Comparison of ENCODE assay signal across 8 cellular contexts in genomic region chr14:105525861-105526780, GRCh38. TPM values are rescaled to one million over a fixed set of nuclear protein-coding genes. Genes with fewer than 3 reads are reported as not detected.
A peak's percentile ranks its signal among the peaks of the same experiment; 100 is the strongest.
DNase-seq lines count a peak whose midpoint lies in the region; ATAC-seq, FAIRE-seq and TF ChIP-seq lines count a peak whose summit lies in the region.

TSS of gene TMEM121 (plus strand) at chr14:105526583. CDS start at chr14:105528835, 2,252 bp downstream.

- no peaks in the 10 kb centered on the region; the same call in 1 of the 2 replicates for H3K27me3 ChIP-seq in OCI-LY1 (ENCODE audit: insufficient read depth, low read length)
- peaks cover 0 to 3% of the 10 kb centered on the region in 2 donors for H3K27me3 ChIP-seq in breast epithelium
- peaks cover 49% of the 10 kb centered on the region for H3K27me3 ChIP-seq in keratinocyte (ENCODE audit: control insufficient read depth, extremely low read depth, insufficient read depth, low read length)

- peak within 1 kb of the TSS; percentile 95 for H3K4me2 ChIP-seq in OCI-LY1 (ENCODE audit: low read length)
- H3K4me2 ChIP-seq in keratinocyte (ENCODE audit: control insufficient read depth, extremely low read depth, insufficient read depth, low read depth, low read length), result peak within 1 kb of the TSS; percentile 51

- intact Hi-C loops in breast epithelium (cut with DNase I; ENCODE audit: low total_unique reads), result no loop called here

- H3K36me3 ChIP-seq in OCI-LY1 (ENCODE audit: insufficient read depth, low read length) (no peaks in the 10 kb centered on the region), breast epithelium (no peaks in the 10 kb centered on the region), keratinocyte (ENCODE audit: control insufficient read depth in 2 of 2, extremely low read depth in 1 of 2, insufficient read depth in 2 of 2, low read length in 2 of 2) (no peaks in the 10 kb centered on the region)

- no peak for TF ChIP-seq POLR2A in breast epithelium (IDR thresholded peaks at IDR 0.05)

- H3K9me3 ChIP-seq in OCI-LY1 (ENCODE audit: low read length), result no peaks in the 10 kb centered on the region
- no peaks in the 10 kb centered on the region for H3K9me3 ChIP-seq in breast epithelium
- no peaks in the 10 kb centered on the region for H3K9me3 ChIP-seq in keratinocyte (ENCODE audit: control insufficient read depth, low read depth, low read length)

- H3K4me1 ChIP-seq in OCI-LY1 (ENCODE audit: insufficient read depth, low read length, severe bottlenecking), result peaks cover 32% of the 10 kb centered on the region
- peaks cover 4 to 24% of the 10 kb centered on the region in 2 donors for H3K4me1 ChIP-seq in breast epithelium
- H3K4me1 ChIP-seq in keratinocyte (ENCODE audit: control insufficient read depth, extremely low read depth, insufficient read depth, low read length), result peaks cover 7% of the 10 kb centered on the region

- dilution Hi-C loops in keratinocyte (cut with MboI; ENCODE audit: extremely low pct_ligation_motif_present, low sequenced_read_pairs), result no loop called here

- peak within 1 kb of the TSS; percentile 29; the same call in 1 of the 2 replicates for H3K9ac ChIP-seq in OCI-LY1 (ENCODE audit: low read length)
- H3K9ac ChIP-seq in keratinocyte (ENCODE audit: control insufficient read depth, extremely low read depth, insufficient read depth, low read length), result no peak within 1 kb of the TSS

- H3K4me3 ChIP-seq in OCI-LY1 (ENCODE audit: low read depth, low read length, poor library complexity, severe bottlenecking), result peak within 1 kb of the TSS; percentile 68
- peak within 1 kb of the TSS; percentile 58 to 79 (median 74) for H3K4me3 ChIP-seq in breast epithelium
- peak within 1 kb of the TSS; percentile 14 to 32 (median 27) for H3K4me3 ChIP-seq in keratinocyte (ENCODE audit: control insufficient read depth in 2 of 3, extremely low read depth in 1 of 3, insufficient read depth in 2 of 3, low read depth in 1 of 3, low read length in 3 of 3)

- no peaks in the 10 kb centered on the region for H3K9me1 ChIP-seq in keratinocyte (ENCODE audit: control insufficient read depth, extremely low read depth, insufficient read depth, low read length)

- no peaks in the 10 kb centered on the region for H3K79me2 ChIP-seq in OCI-LY1 (ENCODE audit: insufficient read depth, low read length)
- H3K79me2 ChIP-seq in keratinocyte (ENCODE audit: control insufficient read depth, insufficient read depth, low read length), result no peaks in the 10 kb centered on the region

- DNase-seq in G401 (ENCODE audit: low spot score), result peak; percentile 37
- DNase-seq in breast epithelium (ENCODE audit: low spot score in 2 of 2), result peak in 1 of 2 donors; percentile 36
- no peak for DNase-seq in keratinocyte (ENCODE audit: low read depth, low spot score)
- DNase-seq in stimulated activated CD4-positive, alpha-beta T cell treated with anti-CD3 and anti-CD28 coated beads, Interleukin-2, amount 100 ng/mL, for 24 hours, result peak; percentile 36 to 63
- DNase-seq in mesenteric fat pad (ENCODE audit: low spot score), result no peak

- peaks cover 3% of the 10 kb centered on the region; the same call in 1 of the 2 replicates for H3F3A ChIP-seq in OCI-LY1 (ENCODE audit: insufficient read depth, low read length)

- H2AFZ ChIP-seq in OCI-LY1 (ENCODE audit: low read length) (no peak within 1 kb of the TSS), keratinocyte (ENCODE audit: control insufficient read depth, low read length) (peak within 1 kb of the TSS; percentile 6)

- FAIRE-seq in keratinocyte (lab: Jason Lieb, UNC), result no peak

- H4K20me1 ChIP-seq in OCI-LY1 (ENCODE audit: insufficient read depth, low read length) (no peaks in the 10 kb centered on the region), keratinocyte (ENCODE audit: control insufficient read depth, extremely low read depth, insufficient read depth, low read length) (no peaks in the 10 kb centered on the region)

- H3K27ac ChIP-seq in OCI-LY1 (ENCODE audit: low read depth, low read length, poor library complexity, severe bottlenecking) (no peak within 1 kb of the TSS), breast epithelium (peak within 1 kb of the TSS; percentile 74 to 88), keratinocyte (ENCODE audit: control insufficient read depth, insufficient read depth, low read length) (no peak within 1 kb of the TSS)

- no peaks in the 10 kb centered on the region for H3K9me2 ChIP-seq in OCI-LY1 (ENCODE audit: low read depth, low read length)

- TF ChIP-seq CTCF in OCI-LY1 (IDR thresholded peaks at IDR 0.05; ENCODE audit: low read length), result no peak
- no peak for TF ChIP-seq CTCF in breast epithelium (IDR thresholded peaks at IDR 0.05)
- TF ChIP-seq CTCF in keratinocyte (optimal IDR thresholded peaks at IDR 0.05 in 1 of 3, IDR thresholded peaks at IDR 0.05 in 1 of 3, conservative IDR thresholded peaks at IDR 0.05 in 1 of 3; ENCODE audit: extremely low read depth in 1 of 3, insufficient read depth in 2 of 3, low read length in 3 of 3), result no peak

- no peak for ATAC-seq in GM21423 (IDR thresholded peaks at IDR 0.05; ENCODE audit: unreplicated experiment)
- ATAC-seq in GM19452 (IDR thresholded peaks at IDR 0.05; ENCODE audit: unreplicated experiment), result no peak

- in situ Hi-C loops in G401 (cut with HindIII; ENCODE audit: low sequenced_read_pairs), result no loop called here

RNA-seq across cellular contexts. Expression of gene TMEM121, which starts in this region (rescaled TPM):
- total RNA-seq in G401 (2014; rRNA removed; shearing (Covaris generic)), result 23.8 and 39.1 TPM in 2 replicates
- 1 to 10 TPM; 2.4 to 9.2 (median 9.2) TPM for total RNA-seq in breast epithelium
- 0.18 to 0.31 TPM (median 0.23 TPM) in 3 replicates for polyA plus RNA-seq in keratinocyte
- not detected for polyA plus RNA-seq in keratinocyte (2011; ENCODE audit: low read depth)
- 0.05 and 0.53 TPM in 2 replicates for polyA plus RNA-seq in keratinocyte (2011; cell fraction: cytosol; rRNA removed)
- 0.14 and 0.20 TPM in 2 replicates for polyA plus RNA-seq in keratinocyte (2011; cell fraction: nucleus; rRNA removed)
- polyA plus RNA-seq in keratinocyte (2012; ENCODE audit: low replicate concordance), result 0.14 and 0.74 TPM in 2 replicates
- polyA minus RNA-seq in keratinocyte, result 0.13 to 0.20 TPM in 2 of 3 replicates, not detected in the other
- not detected for polyA minus RNA-seq in keratinocyte (2011; cell fraction: cytosol; rRNA and poly(A)+ RNA removed)
- 0.39 TPM in 1 of 2 replicates, not detected in the other for polyA minus RNA-seq in keratinocyte (2011; cell fraction: nucleus; rRNA and poly(A)+ RNA removed)
- total RNA-seq in mesenteric fat pad, result 2.1 TPM

Comparison
In these comparisons a context has a peak if more than half of its experiments do, and no peak if none do; other contexts are left out.
1. DNase-seq: peak in G401 (single experiment) and stimulated activated CD4-positive, alpha-beta T cell treated with anti-CD3 and anti-CD28 coated beads, Interleukin-2, amount 100 ng/mL, for 24 hours (2 of 2); none in keratinocyte (single experiment) and mesenteric fat pad (single experiment).
2. H3K27ac ChIP-seq: peak in breast epithelium (2 of 2); none in OCI-LY1 (single experiment) and keratinocyte (single experiment).
3. Peak in every context shown above with its lines, with median percentiles within 50 percentile points of each other: H3K4me3 ChIP-seq.